8 cellular contexts compared by ENCODE assay signal in genomic region chr19:15288146-15288963, GRCh38. TPM values are rescaled to one million over a fixed set of nuclear protein-coding genes. Genes with fewer than 3 reads are reported as not detected.
DNase-seq lines count a peak whose midpoint lies in the region; ATAC-seq and TF ChIP-seq lines count a peak whose summit lies in the region.

No MANE protein-coding gene starts in this region.

- peak overlapping the region; percentile 33; the same call in 1 of the 2 replicates for H3K4me3 ChIP-seq in OCI-LY3 (ENCODE audit: low read length)
- peak overlapping the region; percentile 27 for H3K4me3 ChIP-seq in effector memory CD4-positive, alpha-beta T cell (ENCODE audit: insufficient read depth, low read depth, low read length, poor library complexity, severe bottlenecking)

- H2AFZ ChIP-seq in OCI-LY3 (ENCODE audit: low read depth, low read length) = no peak overlapping the region

- H3K4me1 Mint-ChIP-seq in natural killer cell treated with Interleukin-12 subunit alpha and Interleukin-12 subunit beta and Interleukin-15 and Interleukin-18, amount 100 ng/mL, for 72 hours (ENCODE audit: low read depth in 2 of 2) = peaks cover 74 to 90% of the 10 kb centered on the region in 2 donors

- peaks cover 99% of the 10 kb centered on the region for H3K79me2 ChIP-seq in OCI-LY3 (ENCODE audit: low read length)

- no peak overlapping the region; the same call in 1 of the 2 replicates for H3K9ac ChIP-seq in OCI-LY3 (ENCODE audit: low read length)

- peak overlapping the region; percentile 73 to 80 for H3K27ac Mint-ChIP-seq in natural killer cell treated with Interleukin-12 subunit alpha and Interleukin-12 subunit beta and Interleukin-15 and Interleukin-18, amount 100 ng/mL, for 72 hours

- DNase-seq in NCI-H345 (lab: John Stamatoyannopoulos, UW) (peak; percentile 56), NCI-H345 treated with DMSO at 0.1 percent for 48 hours (lab: John Stamatoyannopoulos, UW; ENCODE audit: unreplicated experiment) (no peak), SIG-M5 treated with dmso at 0.1 percent for 504 hours (lab: John Stamatoyannopoulos, UW; ENCODE audit: unreplicated experiment) (no peak), GOT3 (lab: John Stamatoyannopoulos, UW) (no peak)
- no peak for DNase-seq in effector memory CD4-positive, alpha-beta T cell
- no peak for DNase-seq in natural killer cell treated with Interleukin-12 subunit alpha and Interleukin-12 subunit beta and Interleukin-15 and Interleukin-18, amount 100 ng/mL, for 72 hours (ENCODE audit: low spot score)

- no peaks in the 10 kb centered on the region for H3K27me3 ChIP-seq in OCI-LY3 (ENCODE audit: low read depth, low read length)
- no peaks in the 10 kb centered on the region for H3K27me3 ChIP-seq in effector memory CD4-positive, alpha-beta T cell (replicated peaks; ENCODE audit: control insufficient read depth, insufficient read depth, low read length, poor library complexity, severe bottlenecking)

- peaks cover 7% of the 10 kb centered on the region for H3K36me3 ChIP-seq in OCI-LY3 (replicated peaks; ENCODE audit: low read depth, low read length)
- no peaks in the 10 kb centered on the region for H3K36me3 ChIP-seq in effector memory CD4-positive, alpha-beta T cell (ENCODE audit: control insufficient read depth, insufficient read depth, low read length)

- peak overlapping the region; percentile 43 for H3K27ac ChIP-seq in OCI-LY3 (ENCODE audit: low read length)
- peak overlapping the region; percentile 26 for H3K27ac ChIP-seq in effector memory CD4-positive, alpha-beta T cell (ENCODE audit: insufficient read depth, low read length, poor library complexity, severe bottlenecking)

- peak overlapping the region; percentile 78 for H3K4me3 Mint-ChIP-seq in natural killer cell treated with Interleukin-12 subunit alpha and Interleukin-12 subunit beta and Interleukin-15 and Interleukin-18, amount 100 ng/mL, for 72 hours

- no peak for TF ChIP-seq CTCF in OCI-LY3 (IDR thresholded peaks at IDR 0.05; ENCODE audit: low read depth, low read length)

- H4K20me1 ChIP-seq in OCI-LY3 (ENCODE audit: insufficient read depth, low read length) = peaks cover 87% of the 10 kb centered on the region

- H3K9me3 Mint-ChIP-seq in natural killer cell treated with Interleukin-12 subunit alpha and Interleukin-12 subunit beta and Interleukin-15 and Interleukin-18, amount 100 ng/mL, for 72 hours = no peaks in the 10 kb centered on the region

- peak; percentile 59 to 60 for ATAC-seq in natural killer cell treated with Interleukin-12 subunit alpha and Interleukin-12 subunit beta and Interleukin-15 and Interleukin-18, amount 100 ng/mL, for 72 hours
- ATAC-seq in GM18517 (IDR thresholded peaks at IDR 0.05; ENCODE audit: unreplicated experiment) = no peak

- H3K4me1 ChIP-seq in OCI-LY3 (ENCODE audit: low read length) = peaks cover 84% of the 10 kb centered on the region
- peaks cover 88% of the 10 kb centered on the region for H3K4me1 ChIP-seq in effector memory CD4-positive, alpha-beta T cell (ENCODE audit: control insufficient read depth, insufficient read depth, low read length, poor library complexity, severe bottlenecking)

- peak overlapping the region; percentile 62 for H3K4me2 ChIP-seq in OCI-LY3 (ENCODE audit: low read length)

- H3K36me3 Mint-ChIP-seq in natural killer cell treated with Interleukin-12 subunit alpha and Interleukin-12 subunit beta and Interleukin-15 and Interleukin-18, amount 100 ng/mL, for 72 hours = no peaks in the 10 kb centered on the region

- no peaks in the 10 kb centered on the region for H3K9me3 ChIP-seq in OCI-LY3 (ENCODE audit: insufficient read depth, low read length)
- no peaks in the 10 kb centered on the region for H3K9me3 ChIP-seq in effector memory CD4-positive, alpha-beta T cell (ENCODE audit: control insufficient read depth, low read length)

- H3K27me3 Mint-ChIP-seq in natural killer cell treated with Interleukin-12 subunit alpha and Interleukin-12 subunit beta and Interleukin-15 and Interleukin-18, amount 100 ng/mL, for 72 hours = no peaks in the 10 kb centered on the region

RNA-seq across cellular contexts. Expression of gene BRD4, which starts 44.0 kb away (rescaled TPM):
- 100 to 1,000 TPM; 111 to 161 TPM for total RNA-seq in natural killer cell treated with Interleukin-12 subunit alpha and Interleukin-12 subunit beta and Interleukin-15 and Interleukin-18, amount 100 ng/mL, for 72 hours

RNA-seq across cellular contexts. Expression of gene EPHX3, which starts 56.1 kb away (rescaled TPM):
- total RNA-seq in natural killer cell treated with Interleukin-12 subunit alpha and Interleukin-12 subunit beta and Interleukin-15 and Interleukin-18, amount 100 ng/mL, for 72 hours = 1 to 10 TPM in 1 of 2 donors, under 1 TPM in 1; 0.81 to 1.0 TPM
